ENCODE assay signal across 19 cellular contexts in genomic region chr2:72003796-72004195, GRCh38.
DNase-seq lines count a peak whose midpoint lies in the region; TF ChIP-seq lines count a peak whose summit lies in the region.
"Had no signal": no experiment of that assay in that cellular context is flagged by ENCODE, and none has a peak within 500 bp of the region (broad histone marks: within the 10 kb centered on the region; RNA-seq: fewer than 3 reads in every experiment).

No MANE protein-coding gene starts in this region.

- intact Hi-C loops in posterior vena cava (cut with DNase I) = no loop called here

- DNase-seq in AG20443 (ENCODE audit: low spot score) (peak; percentile 6), HEK293T (ENCODE audit: extremely low spot score) (peak; percentile 3), islet precursor cell (peak; percentile 33), posterior vena cava (ENCODE audit: low spot score) (peak; percentile 64), SIG-M5 treated with dmso at 0.1 percent for 504 hours (lab: John Stamatoyannopoulos, UW; ENCODE audit: unreplicated experiment) (no peak)
- DNase-seq in stimulated activated CD8-positive, alpha-beta memory T cell treated with anti-CD3 and anti-CD28 coated beads, Interleukin-4, amount 100 ng/mL, for 48 hours = no peak
- DNase-seq in effector CD8-positive, alpha-beta T cell (lab: John Stamatoyannopoulos, UW) = no peak
- DNase-seq: CD4-positive, CD25-positive, alpha-beta regulatory T cell; DMS153; DND-41; Kasumi-1; NCI-H1092 treated with DMSO at 0.1 percent for 48 hours; NCI-H1436; NCI-H187 treated with DMSO at 0.1 percent for 48 hours; NCI-H2171 treated with DMSO at 0.1 percent for 48 hours; NCI-H345; NCI-H524; NCI-H748 treated with DMSO at 0.1 percent for 48 hours; SJCRH30 had no signal

- POLR2A ChIA-PET in HEK293T (lab: Yijun Ruan, JAX) = no interaction called here

- CTCF ChIA-PET in HEK293T (lab: Yijun Ruan, JAX) = interaction anchor here (0.6 kb wide), 1 partner anchor 562 kb away, joined by 3 read pairs; no protein-coding TSS in a partner anchor

TF ChIP-seq in HEK293T, 16 proteins besides CTCF, POLR2A, EP300 and RAD21:
- TF ChIP-seq FOXK2 (IDR thresholded peaks at IDR 0.05) = no peak
- no peak for TF ChIP-seq FOXA1 (IDR thresholded peaks at IDR 0.05)
- TF ChIP-seq HDGF (IDR thresholded peaks at IDR 0.05; ENCODE audit: borderline replicate concordance) = no peak

Comparison
In these comparisons a context has a peak if more than half of its experiments do, and no peak if none do; other contexts are left out.
1. DNase-seq: peak in AG20443 (single experiment), HEK293T (single experiment), islet precursor cell (single experiment) and posterior vena cava (single experiment); none in stimulated activated CD8-positive, alpha-beta memory T cell treated with anti-CD3 and anti-CD28 coated beads, Interleukin-4, amount 100 ng/mL, for 48 hours (single experiment), effector CD8-positive, alpha-beta T cell (single experiment) and SIG-M5 treated with dmso at 0.1 percent for 504 hours (single experiment).